3 cellular contexts compared by ENCODE assay signal in the genomic region with DNA sequence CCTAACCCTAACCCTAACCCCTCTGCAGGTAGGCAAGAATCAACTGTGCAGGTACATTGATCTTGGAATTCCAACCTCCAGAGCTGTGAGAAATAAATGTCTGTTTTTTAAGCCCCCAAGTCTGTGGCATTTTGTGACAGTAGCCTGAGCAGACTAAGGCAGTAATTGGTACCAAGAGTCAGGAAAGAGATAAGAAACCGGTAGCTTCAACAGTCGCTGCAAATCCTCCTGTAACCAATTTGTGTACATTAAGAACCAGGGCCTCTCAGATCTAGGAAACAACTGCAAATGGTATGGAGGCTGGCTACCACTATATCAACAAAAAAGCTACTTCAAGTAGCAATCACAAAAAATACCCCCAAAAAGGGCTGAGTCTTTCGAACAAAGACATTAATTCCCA.
TF ChIP-seq lines count a peak whose summit lies in the region.

No MANE protein-coding gene starts in this region.

TF ChIP-seq in HEK293, 187 proteins besides CTCF, POLR2A, EP300 and RAD21:
- TF ChIP-seq, protein P1, sequence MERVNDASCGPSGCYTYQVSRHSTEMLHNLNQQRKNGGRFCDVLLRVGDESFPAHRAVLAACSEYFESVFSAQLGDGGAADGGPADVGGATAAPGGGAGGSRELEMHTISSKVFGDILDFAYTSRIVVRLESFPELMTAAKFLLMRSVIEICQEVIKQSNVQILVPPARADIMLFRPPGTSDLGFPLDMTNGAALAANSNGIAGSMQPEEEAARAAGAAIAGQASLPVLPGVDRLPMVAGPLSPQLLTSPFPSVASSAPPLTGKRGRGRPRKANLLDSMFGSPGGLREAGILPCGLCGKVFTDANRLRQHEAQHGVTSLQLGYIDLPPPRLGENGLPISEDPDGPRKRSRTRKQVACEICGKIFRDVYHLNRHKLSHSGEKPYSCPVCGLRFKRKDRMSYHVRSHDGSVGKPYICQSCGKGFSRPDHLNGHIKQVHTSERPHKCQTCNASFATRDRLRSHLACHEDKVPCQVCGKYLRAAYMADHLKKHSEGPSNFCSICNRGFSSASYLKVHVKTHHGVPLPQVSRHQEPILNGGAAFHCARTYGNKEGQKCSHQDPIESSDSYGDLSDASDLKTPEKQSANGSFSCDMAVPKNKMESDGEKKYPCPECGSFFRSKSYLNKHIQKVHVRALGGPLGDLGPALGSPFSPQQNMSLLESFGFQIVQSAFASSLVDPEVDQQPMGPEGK (tag by site-specific recombination; IDR thresholded peaks at IDR 0.05) = no peak
- TF ChIP-seq OSR2 (tag by site-specific recombination; IDR thresholded peaks at IDR 0.05) (peak; percentile 72; the same call in 1 of the 2 replicates), FEZF1 (tag by site-specific recombination; IDR thresholded peaks at IDR 0.05) (0 out of 2 replicates have a peak, but pooled peaks have one; percentile 11)

TF ChIP-seq in SK-N-SH, 30 proteins besides CTCF, POLR2A, EP300 and RAD21 (continued from another document):
- TF ChIP-seq GATA2 (CRISPR knock-in tag; IDR thresholded peaks at IDR 0.05) (peak; percentile 69), MXI1 (IDR thresholded peaks at IDR 0.05; ENCODE audit: low read depth, low read length) (no peak), REST (IDR thresholded peaks at IDR 0.05; ENCODE audit: low read depth, low read length) (no peak), PBX3 (IDR thresholded peaks at IDR 0.05) (no peak), TCF12 (IDR thresholded peaks at IDR 0.05) (0 out of 2 replicates have a peak, but pooled peaks have one; percentile 17), MEF2A (IDR thresholded peaks at IDR 0.05; ENCODE audit: borderline replicate concordance, low read depth) (no peak), NFIC (IDR thresholded peaks at IDR 0.05; ENCODE audit: borderline replicate concordance) (no peak), CHD2 (IDR thresholded peaks at IDR 0.05; ENCODE audit: low read length, partially characterized antibody) (peak; percentile 51), NRF1 (IDR thresholded peaks at IDR 0.05; ENCODE audit: low read depth, low read length) (no peak), POLR2AphosphoS5 (IDR thresholded peaks at IDR 0.05; ENCODE audit: low read depth, low read length) (no peak), USF2 (IDR thresholded peaks at IDR 0.05; ENCODE audit: borderline replicate concordance, low read depth, low read length) (no peak), FOXJ3 (CRISPR knock-in tag; IDR thresholded peaks at IDR 0.05) (no peak)

TF ChIP-seq in WTC11, 78 proteins besides CTCF, POLR2A, EP300 and RAD21 (continued from another document):
- TF ChIP-seq, protein P2, sequence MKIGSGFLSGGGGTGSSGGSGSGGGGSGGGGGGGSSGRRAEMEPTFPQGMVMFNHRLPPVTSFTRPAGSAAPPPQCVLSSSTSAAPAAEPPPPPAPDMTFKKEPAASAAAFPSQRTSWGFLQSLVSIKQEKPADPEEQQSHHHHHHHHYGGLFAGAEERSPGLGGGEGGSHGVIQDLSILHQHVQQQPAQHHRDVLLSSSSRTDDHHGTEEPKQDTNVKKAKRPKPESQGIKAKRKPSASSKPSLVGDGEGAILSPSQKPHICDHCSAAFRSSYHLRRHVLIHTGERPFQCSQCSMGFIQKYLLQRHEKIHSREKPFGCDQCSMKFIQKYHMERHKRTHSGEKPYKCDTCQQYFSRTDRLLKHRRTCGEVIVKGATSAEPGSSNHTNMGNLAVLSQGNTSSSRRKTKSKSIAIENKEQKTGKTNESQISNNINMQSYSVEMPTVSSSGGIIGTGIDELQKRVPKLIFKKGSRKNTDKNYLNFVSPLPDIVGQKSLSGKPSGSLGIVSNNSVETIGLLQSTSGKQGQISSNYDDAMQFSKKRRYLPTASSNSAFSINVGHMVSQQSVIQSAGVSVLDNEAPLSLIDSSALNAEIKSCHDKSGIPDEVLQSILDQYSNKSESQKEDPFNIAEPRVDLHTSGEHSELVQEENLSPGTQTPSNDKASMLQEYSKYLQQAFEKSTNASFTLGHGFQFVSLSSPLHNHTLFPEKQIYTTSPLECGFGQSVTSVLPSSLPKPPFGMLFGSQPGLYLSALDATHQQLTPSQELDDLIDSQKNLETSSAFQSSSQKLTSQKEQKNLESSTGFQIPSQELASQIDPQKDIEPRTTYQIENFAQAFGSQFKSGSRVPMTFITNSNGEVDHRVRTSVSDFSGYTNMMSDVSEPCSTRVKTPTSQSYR (CRISPR knock-in tag; IDR thresholded peaks at IDR 0.05) = no peak
- no peak for TF ChIP-seq CREB1 (CRISPR knock-in tag; IDR thresholded peaks at IDR 0.05)
- no peak for TF ChIP-seq ESRRA (CRISPR knock-in tag; IDR thresholded peaks at IDR 0.05; ENCODE audit: borderline replicate concordance)
- TF ChIP-seq, protein P3, sequence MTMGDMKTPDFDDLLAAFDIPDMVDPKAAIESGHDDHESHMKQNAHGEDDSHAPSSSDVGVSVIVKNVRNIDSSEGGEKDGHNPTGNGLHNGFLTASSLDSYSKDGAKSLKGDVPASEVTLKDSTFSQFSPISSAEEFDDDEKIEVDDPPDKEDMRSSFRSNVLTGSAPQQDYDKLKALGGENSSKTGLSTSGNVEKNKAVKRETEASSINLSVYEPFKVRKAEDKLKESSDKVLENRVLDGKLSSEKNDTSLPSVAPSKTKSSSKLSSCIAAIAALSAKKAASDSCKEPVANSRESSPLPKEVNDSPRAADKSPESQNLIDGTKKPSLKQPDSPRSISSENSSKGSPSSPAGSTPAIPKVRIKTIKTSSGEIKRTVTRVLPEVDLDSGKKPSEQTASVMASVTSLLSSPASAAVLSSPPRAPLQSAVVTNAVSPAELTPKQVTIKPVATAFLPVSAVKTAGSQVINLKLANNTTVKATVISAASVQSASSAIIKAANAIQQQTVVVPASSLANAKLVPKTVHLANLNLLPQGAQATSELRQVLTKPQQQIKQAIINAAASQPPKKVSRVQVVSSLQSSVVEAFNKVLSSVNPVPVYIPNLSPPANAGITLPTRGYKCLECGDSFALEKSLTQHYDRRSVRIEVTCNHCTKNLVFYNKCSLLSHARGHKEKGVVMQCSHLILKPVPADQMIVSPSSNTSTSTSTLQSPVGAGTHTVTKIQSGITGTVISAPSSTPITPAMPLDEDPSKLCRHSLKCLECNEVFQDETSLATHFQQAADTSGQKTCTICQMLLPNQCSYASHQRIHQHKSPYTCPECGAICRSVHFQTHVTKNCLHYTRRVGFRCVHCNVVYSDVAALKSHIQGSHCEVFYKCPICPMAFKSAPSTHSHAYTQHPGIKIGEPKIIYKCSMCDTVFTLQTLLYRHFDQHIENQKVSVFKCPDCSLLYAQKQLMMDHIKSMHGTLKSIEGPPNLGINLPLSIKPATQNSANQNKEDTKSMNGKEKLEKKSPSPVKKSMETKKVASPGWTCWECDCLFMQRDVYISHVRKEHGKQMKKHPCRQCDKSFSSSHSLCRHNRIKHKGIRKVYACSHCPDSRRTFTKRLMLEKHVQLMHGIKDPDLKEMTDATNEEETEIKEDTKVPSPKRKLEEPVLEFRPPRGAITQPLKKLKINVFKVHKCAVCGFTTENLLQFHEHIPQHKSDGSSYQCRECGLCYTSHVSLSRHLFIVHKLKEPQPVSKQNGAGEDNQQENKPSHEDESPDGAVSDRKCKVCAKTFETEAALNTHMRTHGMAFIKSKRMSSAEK (CRISPR knock-in tag; IDR thresholded peaks at IDR 0.05; ENCODE audit: borderline replicate concordance) = no peak
- no peak for TF ChIP-seq ATF6 (CRISPR knock-in tag; IDR thresholded peaks at IDR 0.05)
- TF ChIP-seq, protein P4, sequence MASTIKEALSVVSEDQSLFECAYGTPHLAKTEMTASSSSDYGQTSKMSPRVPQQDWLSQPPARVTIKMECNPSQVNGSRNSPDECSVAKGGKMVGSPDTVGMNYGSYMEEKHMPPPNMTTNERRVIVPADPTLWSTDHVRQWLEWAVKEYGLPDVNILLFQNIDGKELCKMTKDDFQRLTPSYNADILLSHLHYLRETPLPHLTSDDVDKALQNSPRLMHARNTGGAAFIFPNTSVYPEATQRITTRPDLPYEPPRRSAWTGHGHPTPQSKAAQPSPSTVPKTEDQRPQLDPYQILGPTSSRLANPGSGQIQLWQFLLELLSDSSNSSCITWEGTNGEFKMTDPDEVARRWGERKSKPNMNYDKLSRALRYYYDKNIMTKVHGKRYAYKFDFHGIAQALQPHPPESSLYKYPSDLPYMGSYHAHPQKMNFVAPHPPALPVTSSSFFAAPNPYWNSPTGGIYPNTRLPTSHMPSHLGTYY (CRISPR knock-in tag; IDR thresholded peaks at IDR 0.05) = no peak
- no peak for TF ChIP-seq IRF2 (CRISPR knock-in tag; IDR thresholded peaks at IDR 0.05; ENCODE audit: borderline replicate concordance, low read depth)
- TF ChIP-seq MYBL2 (CRISPR knock-in tag; IDR thresholded peaks at IDR 0.05) = no peak
- no peak for TF ChIP-seq STAT6 (CRISPR knock-in tag; conservative IDR thresholded peaks at IDR 0.05; ENCODE audit: low read depth)
- no peak for TF ChIP-seq HMGA2 (CRISPR knock-in tag; IDR thresholded peaks at IDR 0.05)
- no peak for TF ChIP-seq ZNF232 (CRISPR knock-in tag; IDR thresholded peaks at IDR 0.05)
- TF ChIP-seq ZNF396 (CRISPR knock-in tag; IDR thresholded peaks at IDR 0.05; ENCODE audit: borderline replicate concordance) = no peak
- TF ChIP-seq TP53 (CRISPR knock-in tag; IDR thresholded peaks at IDR 0.05) = no peak
- TF ChIP-seq, protein P5, sequence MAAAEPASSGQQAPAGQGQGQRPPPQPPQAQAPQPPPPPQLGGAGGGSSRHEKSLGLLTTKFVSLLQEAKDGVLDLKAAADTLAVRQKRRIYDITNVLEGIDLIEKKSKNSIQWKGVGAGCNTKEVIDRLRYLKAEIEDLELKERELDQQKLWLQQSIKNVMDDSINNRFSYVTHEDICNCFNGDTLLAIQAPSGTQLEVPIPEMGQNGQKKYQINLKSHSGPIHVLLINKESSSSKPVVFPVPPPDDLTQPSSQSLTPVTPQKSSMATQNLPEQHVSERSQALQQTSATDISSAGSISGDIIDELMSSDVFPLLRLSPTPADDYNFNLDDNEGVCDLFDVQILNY (CRISPR knock-in tag; IDR thresholded peaks at IDR 0.05) = no peak
- no peak for TF ChIP-seq ATF3 (CRISPR knock-in tag; conservative IDR thresholded peaks at IDR 0.05)
- no peak for TF ChIP-seq ARID4B (CRISPR knock-in tag; IDR thresholded peaks at IDR 0.05; ENCODE audit: borderline replicate concordance)
- no peak for TF ChIP-seq RELA (CRISPR knock-in tag; IDR thresholded peaks at IDR 0.05; ENCODE audit: borderline replicate concordance)
